In genomic region chr11:116513894-116514293, GRCh38 we compare ENCODE assay signal across 2 cellular contexts.
TF ChIP-seq lines count a peak whose summit lies in the region.

No MANE protein-coding gene starts in this region.

TF ChIP-seq in HCT116, 20 proteins besides CTCF, POLR2A, EP300 and RAD21 (continued from another document):
- TF ChIP-seq, protein P1, sequence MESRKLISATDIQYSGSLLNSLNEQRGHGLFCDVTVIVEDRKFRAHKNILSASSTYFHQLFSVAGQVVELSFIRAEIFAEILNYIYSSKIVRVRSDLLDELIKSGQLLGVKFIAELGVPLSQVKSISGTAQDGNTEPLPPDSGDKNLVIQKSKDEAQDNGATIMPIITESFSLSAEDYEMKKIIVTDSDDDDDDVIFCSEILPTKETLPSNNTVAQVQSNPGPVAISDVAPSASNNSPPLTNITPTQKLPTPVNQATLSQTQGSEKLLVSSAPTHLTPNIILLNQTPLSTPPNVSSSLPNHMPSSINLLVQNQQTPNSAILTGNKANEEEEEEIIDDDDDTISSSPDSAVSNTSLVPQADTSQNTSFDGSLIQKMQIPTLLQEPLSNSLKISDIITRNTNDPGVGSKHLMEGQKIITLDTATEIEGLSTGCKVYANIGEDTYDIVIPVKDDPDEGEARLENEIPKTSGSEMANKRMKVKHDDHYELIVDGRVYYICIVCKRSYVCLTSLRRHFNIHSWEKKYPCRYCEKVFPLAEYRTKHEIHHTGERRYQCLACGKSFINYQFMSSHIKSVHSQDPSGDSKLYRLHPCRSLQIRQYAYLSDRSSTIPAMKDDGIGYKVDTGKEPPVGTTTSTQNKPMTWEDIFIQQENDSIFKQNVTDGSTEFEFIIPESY (IDR thresholded peaks at IDR 0.05; ENCODE audit: extremely low read depth, insufficient replicate concordance, low read length): no peak
- TF ChIP-seq, protein P2, sequence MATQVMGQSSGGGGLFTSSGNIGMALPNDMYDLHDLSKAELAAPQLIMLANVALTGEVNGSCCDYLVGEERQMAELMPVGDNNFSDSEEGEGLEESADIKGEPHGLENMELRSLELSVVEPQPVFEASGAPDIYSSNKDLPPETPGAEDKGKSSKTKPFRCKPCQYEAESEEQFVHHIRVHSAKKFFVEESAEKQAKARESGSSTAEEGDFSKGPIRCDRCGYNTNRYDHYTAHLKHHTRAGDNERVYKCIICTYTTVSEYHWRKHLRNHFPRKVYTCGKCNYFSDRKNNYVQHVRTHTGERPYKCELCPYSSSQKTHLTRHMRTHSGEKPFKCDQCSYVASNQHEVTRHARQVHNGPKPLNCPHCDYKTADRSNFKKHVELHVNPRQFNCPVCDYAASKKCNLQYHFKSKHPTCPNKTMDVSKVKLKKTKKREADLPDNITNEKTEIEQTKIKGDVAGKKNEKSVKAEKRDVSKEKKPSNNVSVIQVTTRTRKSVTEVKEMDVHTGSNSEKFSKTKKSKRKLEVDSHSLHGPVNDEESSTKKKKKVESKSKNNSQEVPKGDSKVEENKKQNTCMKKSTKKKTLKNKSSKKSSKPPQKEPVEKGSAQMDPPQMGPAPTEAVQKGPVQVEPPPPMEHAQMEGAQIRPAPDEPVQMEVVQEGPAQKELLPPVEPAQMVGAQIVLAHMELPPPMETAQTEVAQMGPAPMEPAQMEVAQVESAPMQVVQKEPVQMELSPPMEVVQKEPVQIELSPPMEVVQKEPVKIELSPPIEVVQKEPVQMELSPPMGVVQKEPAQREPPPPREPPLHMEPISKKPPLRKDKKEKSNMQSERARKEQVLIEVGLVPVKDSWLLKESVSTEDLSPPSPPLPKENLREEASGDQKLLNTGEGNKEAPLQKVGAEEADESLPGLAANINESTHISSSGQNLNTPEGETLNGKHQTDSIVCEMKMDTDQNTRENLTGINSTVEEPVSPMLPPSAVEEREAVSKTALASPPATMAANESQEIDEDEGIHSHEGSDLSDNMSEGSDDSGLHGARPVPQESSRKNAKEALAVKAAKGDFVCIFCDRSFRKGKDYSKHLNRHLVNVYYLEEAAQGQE (IDR thresholded peaks at IDR 0.05; ENCODE audit: low read depth): no peak
- TF ChIP-seq CEBPB (IDR thresholded peaks at IDR 0.05; ENCODE audit: low read depth) (no peak), TCF7L2 (IDR thresholded peaks at IDR 0.05; ENCODE audit: borderline replicate concordance, extremely low read depth, insufficient read depth, insufficient read length) (no peak), EZH2phosphoT487 (IDR thresholded peaks at IDR 0.05; ENCODE audit: borderline replicate concordance) (no peak), FOSL1 (IDR thresholded peaks at IDR 0.05; ENCODE audit: low read depth) (no peak), ZFX (IDR thresholded peaks at IDR 0.05) (no peak), EGR1 (IDR thresholded peaks at IDR 0.05; ENCODE audit: low read depth) (no peak), ATF3 (IDR thresholded peaks at IDR 0.05) (no peak), EZH2 (IDR thresholded peaks at IDR 0.05) (no peak)

TF ChIP-seq in HepG2, 621 proteins besides CTCF, POLR2A, EP300 and RAD21 (continued from another document):
- TF ChIP-seq PPARG (CRISPR knock-in tag; conservative IDR thresholded peaks at IDR 0.05): no peak
- no peak for TF ChIP-seq SRF (IDR thresholded peaks at IDR 0.05; ENCODE audit: low read depth, low read length)
- TF ChIP-seq HOXA3 (CRISPR knock-in tag; IDR thresholded peaks at IDR 0.05): no peak
- TF ChIP-seq, protein P3, sequence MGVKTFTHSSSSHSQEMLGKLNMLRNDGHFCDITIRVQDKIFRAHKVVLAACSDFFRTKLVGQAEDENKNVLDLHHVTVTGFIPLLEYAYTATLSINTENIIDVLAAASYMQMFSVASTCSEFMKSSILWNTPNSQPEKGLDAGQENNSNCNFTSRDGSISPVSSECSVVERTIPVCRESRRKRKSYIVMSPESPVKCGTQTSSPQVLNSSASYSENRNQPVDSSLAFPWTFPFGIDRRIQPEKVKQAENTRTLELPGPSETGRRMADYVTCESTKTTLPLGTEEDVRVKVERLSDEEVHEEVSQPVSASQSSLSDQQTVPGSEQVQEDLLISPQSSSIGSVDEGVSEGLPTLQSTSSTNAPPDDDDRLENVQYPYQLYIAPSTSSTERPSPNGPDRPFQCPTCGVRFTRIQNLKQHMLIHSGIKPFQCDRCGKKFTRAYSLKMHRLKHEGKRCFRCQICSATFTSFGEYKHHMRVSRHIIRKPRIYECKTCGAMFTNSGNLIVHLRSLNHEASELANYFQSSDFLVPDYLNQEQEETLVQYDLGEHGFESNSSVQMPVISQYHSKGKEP (CRISPR knock-in tag; IDR thresholded peaks at IDR 0.05): no peak
- no peak for TF ChIP-seq ZNF710 (CRISPR knock-in tag; IDR thresholded peaks at IDR 0.05; ENCODE audit: borderline replicate concordance)
- TF ChIP-seq HMG20A (CRISPR knock-in tag; IDR thresholded peaks at IDR 0.05; ENCODE audit: borderline replicate concordance): no peak
- no peak for TF ChIP-seq SAFB2 (CRISPR knock-in tag; IDR thresholded peaks at IDR 0.05; ENCODE audit: borderline replicate concordance, low read depth)
- TF ChIP-seq STAG1 (CRISPR knock-in tag; IDR thresholded peaks at IDR 0.05): peak; percentile 68
- TF ChIP-seq XRCC5 (optimal IDR thresholded peaks at IDR 0.05; ENCODE audit: low read length): peak; percentile 32
- TF ChIP-seq SMC3 (IDR thresholded peaks at IDR 0.05; ENCODE audit: low read length): peak; percentile 77
- TF ChIP-seq JDP2 (CRISPR knock-in tag; IDR thresholded peaks at IDR 0.05; ENCODE audit: borderline replicate concordance): no peak
